In genomic region chr1:98556521-98557158, GRCh38 we compare ENCODE assay signal across 9 cellular contexts.
DNase-seq lines count a peak whose midpoint lies in the region; ATAC-seq and TF ChIP-seq lines count a peak whose summit lies in the region.
"Had no signal": no experiment of that assay in that cellular context is flagged by ENCODE, and none has a peak within 500 bp of the region (broad histone marks: within the 10 kb centered on the region; RNA-seq: fewer than 3 reads in every experiment).

No MANE protein-coding gene starts in this region.

- no peak overlapping the region for H3K27ac Mint-ChIP-seq in glutamatergic neuron (ENCODE audit: unreplicated experiment)

- H3K9me3 Mint-ChIP-seq in glutamatergic neuron (ENCODE audit: unreplicated experiment) = no peaks in the 10 kb centered on the region

- no peak overlapping the region for H3K4me3 ChIP-seq in HFF-Myc (replicated peaks; ENCODE audit: low read depth, low read length)
- no peak overlapping the region for H3K4me3 ChIP-seq in thyroid gland (replicated peaks in 1 of 3)

- H3K36me3 Mint-ChIP-seq in glutamatergic neuron (ENCODE audit: unreplicated experiment) = no peaks in the 10 kb centered on the region

- no peaks in the 10 kb centered on the region for H3K4me1 Mint-ChIP-seq in glutamatergic neuron (ENCODE audit: low read depth, unreplicated experiment)

- H3K27me3 Mint-ChIP-seq in glutamatergic neuron (ENCODE audit: unreplicated experiment) = no peaks in the 10 kb centered on the region

- no peak overlapping the region for H3K4me3 Mint-ChIP-seq in glutamatergic neuron (ENCODE audit: unreplicated experiment)

- DNase-seq in COLO829 (ENCODE audit: low spot score) (peak; percentile 16), HFF-Myc (ENCODE audit: extremely low read depth, low read depth) (peak; percentile 15), RPMI8226 (peak; percentile 5), glutamatergic neuron (no peak), thyroid gland (no peak)
- no peak for DNase-seq in stimulated activated naive CD4-positive, alpha-beta T cell treated with Interleukin-2 at 50 U/mL for 16 hours (lab: John Stamatoyannopoulos, UW)
- DNase-seq: stimulated activated CD4-positive, alpha-beta T cell treated with anti-CD3 and anti-CD28 coated beads, Interleukin-15, amount 100 ng/mL, for 24 hours had no signal

- intact Hi-C loops in thyroid gland (cut with DNase I) = no loop called here

- TF ChIP-seq POLR2A in thyroid gland (IDR thresholded peaks at IDR 0.05) = no peak

- no peaks in the 10 kb centered on the region for H3K27me3 ChIP-seq in thyroid gland

- H3K4me1 ChIP-seq in thyroid gland = no peaks in the 10 kb centered on the region

- WGBS in thyroid gland, 2 donors = 59 to 66% methylated on average over 2 of the region's 2 CpGs

- ATAC-seq in GM18519 (IDR thresholded peaks at IDR 0.05; ENCODE audit: low FRiP score, unreplicated experiment) (no peak), GM21737 (IDR thresholded peaks at IDR 0.05; ENCODE audit: unreplicated experiment) (no peak)

- H3K9me3 ChIP-seq in thyroid gland = no peaks in the 10 kb centered on the region

- H3K27ac ChIP-seq in thyroid gland = no peak overlapping the region

- TF ChIP-seq CTCF in HFF-Myc (IDR thresholded peaks at IDR 0.05; ENCODE audit: low read depth, low read length, missing control alignments) = peak; percentile 43
- peak; percentile 77 for TF ChIP-seq CTCF in glutamatergic neuron (IDR thresholded peaks at IDR 0.05; ENCODE audit: partially characterized antibody, unreplicated experiment)
- peak in 2 of 6 experiments; percentile 7 to 23 for TF ChIP-seq CTCF in thyroid gland (IDR thresholded peaks at IDR 0.05)

- H3K36me3 ChIP-seq in thyroid gland = no peaks in the 10 kb centered on the region

Comparison
In these comparisons a context has a peak if more than half of its experiments do, and no peak if none do; other contexts are left out.
1. DNase-seq: peak in COLO829 (single experiment), HFF-Myc (single experiment) and RPMI8226 (single experiment); none in glutamatergic neuron (single experiment), stimulated activated naive CD4-positive, alpha-beta T cell treated with Interleukin-2 at 50 U/mL for 16 hours (single experiment) and thyroid gland (0 of 2).